ENCODE assay signal across 26 cellular contexts in the genomic region with DNA sequence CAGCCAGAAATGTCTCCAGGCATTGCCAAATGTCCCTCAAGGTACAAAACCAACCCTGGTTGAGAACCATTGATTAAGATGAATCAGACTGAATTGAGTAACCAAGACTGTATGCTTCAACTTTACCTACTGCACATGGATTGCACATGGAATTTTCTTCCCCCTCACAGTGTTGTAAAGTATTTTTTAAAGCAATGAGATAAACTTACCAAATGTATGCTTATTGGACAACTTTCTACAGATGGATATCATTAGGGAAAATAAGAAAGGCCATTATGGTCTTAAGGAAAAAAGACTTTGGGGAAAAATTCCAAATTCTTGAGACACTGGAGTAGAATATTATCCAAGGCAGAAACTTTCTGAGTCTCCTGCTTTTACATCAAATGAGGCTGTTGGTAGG.
"Had no signal": no experiment of that assay in that cellular context is flagged by ENCODE, and none has a peak within 500 bp of the region (broad histone marks: within the 10 kb centered on the region; RNA-seq: fewer than 3 reads in every experiment).

No MANE protein-coding gene starts in this region.

- H3K4me3 ChIP-seq: left ventricle myocardium inferior, lower lobe of right lung, neural progenitor cell, pancreas, prostate gland, right lobe of liver, suprapubic skin, thyroid gland, upper lobe of left lung, uterus had no signal

- H3K4me1 ChIP-seq: left ventricle myocardium inferior, lower lobe of right lung, neural progenitor cell, pancreas, prostate gland, right lobe of liver, suprapubic skin, thyroid gland, upper lobe of left lung, uterus had no signal

- H3K9me3 Mint-ChIP-seq: dendritic cell treated with granulocyte-macrophage colony-stimulating factor and Interleukin-4, amounts not matched to agents 40 ng/mL and 50 ng/mL, for 4 days; effector memory CD8-positive, alpha-beta T cell; natural killer cell treated with Interleukin-12 subunit alpha and Interleukin-12 subunit beta and Interleukin-15 and Interleukin-18, amount 100 ng/mL, for 72 hours; neural progenitor cell; stimulated activated effector memory CD8-positive, alpha-beta T cell treated with anti-CD3 and anti-CD28 coated beads, Interleukin-12 subunit alpha, Interleukin-12 subunit beta, amount 100 ng/mL, for 72 hours had no signal

- H3K9me3 ChIP-seq: left ventricle myocardium inferior, lower lobe of right lung, pancreas, prostate gland, right lobe of liver, suprapubic skin, thyroid gland, upper lobe of left lung, uterus had no signal

- DNase-seq: effector memory CD8-positive, alpha-beta T cell; erythroblast; immature natural killer cell; kidney; left cardiac atrium; left ventricle myocardium inferior; lower lobe of right lung; mesenchymal stem cell; midbrain; occipital lobe; pancreas; retina; right lobe of liver; stimulated activated CD4-positive, alpha-beta T cell treated with anti-CD3 and anti-CD28 coated beads, Interleukin-4, amount 100 ng/mL, for 1 hour; stimulated activated CD8-positive, alpha-beta memory T cell treated with anti-CD3 and anti-CD28 coated beads, Interleukin-4, amount 100 ng/mL, for 48 hours; stimulated activated naive CD8-positive, alpha-beta T cell treated with anti-CD3 and anti-CD28 coated beads, Interleukin-15, Interleukin-2, amounts not matched to agents 100 U/mL and 50 U/mL, for 24 hours; thyroid gland; upper lobe of left lung; uterus had no signal

- H3K4me2 ChIP-seq: neural progenitor cell had no signal

- FAIRE-seq: colon, kidney, pancreas had no signal

- H3K9ac ChIP-seq: neural progenitor cell had no signal

- H3K27me3 Mint-ChIP-seq: dendritic cell treated with granulocyte-macrophage colony-stimulating factor and Interleukin-4, amounts not matched to agents 40 ng/mL and 50 ng/mL, for 4 days; effector memory CD8-positive, alpha-beta T cell had no signal

- H3K36me3 Mint-ChIP-seq: natural killer cell treated with Interleukin-12 subunit alpha and Interleukin-12 subunit beta and Interleukin-15 and Interleukin-18, amount 100 ng/mL, for 72 hours; neural progenitor cell had no signal

- H3K27me3 ChIP-seq: neural progenitor cell, pancreas, right lobe of liver, suprapubic skin, thyroid gland, upper lobe of left lung, uterus had no signal

- H3K4me3 Mint-ChIP-seq: dendritic cell treated with granulocyte-macrophage colony-stimulating factor and Interleukin-4, amounts not matched to agents 40 ng/mL and 50 ng/mL, for 4 days; effector memory CD8-positive, alpha-beta T cell; immature natural killer cell; natural killer cell treated with Interleukin-12 subunit alpha and Interleukin-12 subunit beta and Interleukin-15 and Interleukin-18, amount 100 ng/mL, for 72 hours; neural progenitor cell; stimulated activated effector memory CD8-positive, alpha-beta T cell treated with anti-CD3 and anti-CD28 coated beads, Interleukin-12 subunit alpha, Interleukin-12 subunit beta, amount 100 ng/mL, for 72 hours had no signal

- H3K27ac ChIP-seq: left ventricle myocardium inferior, lower lobe of right lung, neural progenitor cell, pancreas, prostate gland, right lobe of liver, suprapubic skin, thyroid gland, upper lobe of left lung, uterus had no signal

- H2AFZ ChIP-seq: neural progenitor cell had no signal

- H3K27ac Mint-ChIP-seq: dendritic cell treated with granulocyte-macrophage colony-stimulating factor and Interleukin-4, amounts not matched to agents 40 ng/mL and 50 ng/mL, for 4 days; effector memory CD8-positive, alpha-beta T cell; immature natural killer cell; natural killer cell treated with Interleukin-12 subunit alpha and Interleukin-12 subunit beta and Interleukin-15 and Interleukin-18, amount 100 ng/mL, for 72 hours; neural progenitor cell; stimulated activated effector memory CD8-positive, alpha-beta T cell treated with anti-CD3 and anti-CD28 coated beads, Interleukin-12 subunit alpha, Interleukin-12 subunit beta, amount 100 ng/mL, for 72 hours had no signal

- ATAC-seq: effector memory CD8-positive, alpha-beta T cell; left cardiac atrium; lower lobe of right lung; natural killer cell treated with Interleukin-12 subunit alpha and Interleukin-12 subunit beta and Interleukin-15 and Interleukin-18, amount 100 ng/mL, for 72 hours; pancreas; right lobe of liver; stimulated activated effector memory CD8-positive, alpha-beta T cell treated with anti-CD3 and anti-CD28 coated beads, Interleukin-12 subunit alpha, Interleukin-12 subunit beta, amount 100 ng/mL, for 72 hours; stimulated activated naive CD8-positive, alpha-beta T cell treated with anti-CD3 and anti-CD28 coated beads, Interleukin-15, Interleukin-2, amounts not matched to agents 100 U/mL and 50 U/mL, for 24 hours had no signal

- H3K4me1 Mint-ChIP-seq: neural progenitor cell had no signal

- H3K36me3 ChIP-seq: left ventricle myocardium inferior, lower lobe of right lung, neural progenitor cell, pancreas, prostate gland, right lobe of liver, suprapubic skin, thyroid gland, upper lobe of left lung, uterus had no signal
